Comparison of ENCODE assay signal across 30 cellular contexts in the genomic region with DNA sequence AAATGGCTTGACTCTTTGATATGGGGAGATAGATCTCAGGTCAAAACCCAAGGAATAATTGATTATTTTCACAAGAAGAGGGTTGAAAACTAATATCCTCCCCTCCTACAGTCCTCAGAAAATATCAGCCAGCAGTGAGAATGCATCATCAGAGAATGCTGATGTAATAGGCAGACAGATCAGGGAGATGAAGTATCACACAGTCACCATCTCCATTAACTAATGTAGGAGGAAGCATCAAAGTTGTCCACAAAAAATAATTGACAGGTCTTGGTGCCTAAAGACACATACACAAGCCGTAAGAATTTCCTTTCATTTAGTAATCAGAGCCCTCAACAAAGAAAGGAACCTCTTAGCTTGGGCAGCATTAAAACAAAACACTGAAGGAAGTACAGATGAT.
DNase-seq lines count a peak whose midpoint lies in the region; ATAC-seq and TF ChIP-seq lines count a peak whose summit lies in the region.
"Had no signal": no experiment of that assay in that cellular context is flagged by ENCODE, and none has a peak within 500 bp of the region (broad histone marks: within the 10 kb centered on the region; RNA-seq: fewer than 3 reads in every experiment).

No MANE protein-coding gene starts in this region.

- H3K9me1 ChIP-seq in IMR-90 (ENCODE audit: insufficient read depth, low read length): no peaks in the 10 kb centered on the region

- H3K9ac ChIP-seq in IMR-90 (ENCODE audit: low read depth, low read length) (no peak overlapping the region), muscle layer of colon (ENCODE audit: low read length) (peak overlapping the region; percentile 15)
- H3K9ac ChIP-seq: BLaER1 had no signal

- H2BK20ac ChIP-seq in IMR-90 (ENCODE audit: low read depth, low read length): no peak overlapping the region

- H2AFZ ChIP-seq in IMR-90 (replicated peaks; ENCODE audit: low read length, poor library complexity): no peak overlapping the region

- in situ Hi-C loops in IMR-90 (cut with MboI; ENCODE audit: low sequenced_read_pairs): loop anchor here (5.0 to 25.0 kb wide), 3 partner anchors 254 to 884 kb away; no protein-coding TSS in a partner anchor

- H4K5ac ChIP-seq in IMR-90 (ENCODE audit: low read depth, low read length): no peak overlapping the region

- dilution Hi-C loops in IMR-90 (cut with HindIII; ENCODE audit: low sequenced_read_pairs, unreplicated experiment): no loop called here

- H2BK5ac ChIP-seq in IMR-90 (ENCODE audit: low read depth, low read length, poor library complexity, severe bottlenecking): no peak overlapping the region

- no TSS peak for BruUV-seq in IMR-90 (replicated peaks; lab: Mats Ljungman, UMichigan)

- H3K14ac ChIP-seq in IMR-90 (replicated peaks; ENCODE audit: low read depth, low read length): no peak overlapping the region

- H3K4me3 Mint-ChIP-seq in brain (no peak overlapping the region), chondrocyte (ENCODE audit: unreplicated experiment) (no peak overlapping the region)
- H3K4me3 Mint-ChIP-seq: activated CD8-positive, alpha-beta T cell treated with anti-CD3 and anti-CD28 coated beads for 36 hours; activated naive CD8-positive, alpha-beta T cell treated with anti-CD3 and anti-CD28 coated beads for 36 hours; natural killer cell; T-cell had no signal

- no peak overlapping the region for H3K4me2 ChIP-seq in IMR-90 (ENCODE audit: low read depth, low read length)
- H3K4me2 ChIP-seq: BLaER1 had no signal

- no peak overlapping the region for H3K56ac ChIP-seq in IMR-90 (ENCODE audit: extremely low read depth, insufficient read depth, low read length)

- H3K27me3 ChIP-seq in IMR-90 (ENCODE audit: control insufficient read depth, insufficient read depth, low read length) (no peaks in the 10 kb centered on the region), muscle layer of colon (ENCODE audit: control insufficient read depth in 1 of 2, insufficient read depth in 2 of 2, low read length in 2 of 2) (no peaks in the 10 kb centered on the region)
- H3K27me3 ChIP-seq: ascending aorta, BLaER1, SJCRH30, transverse colon had no signal

- no peak overlapping the region for H3K18ac ChIP-seq in IMR-90 (ENCODE audit: low read depth, low read length)

- ATAC-seq in IMR-90 (ENCODE audit: low read depth) (no peak), GM19328 (IDR thresholded peaks at IDR 0.05; ENCODE audit: unreplicated experiment) (no peak)
- ATAC-seq: activated CD8-positive, alpha-beta T cell treated with anti-CD3 and anti-CD28 coated beads for 36 hours; HepG2; left ventricle myocardium superior; natural killer cell; T-cell had no signal

- intact Hi-C loops in IMR-90 (cut with micrococcal nuclease): no loop called here

- no peak overlapping the region for H2BK15ac ChIP-seq in IMR-90 (ENCODE audit: low read depth, low read length)

- no peak overlapping the region for H4K91ac ChIP-seq in IMR-90 (ENCODE audit: insufficient read depth, low read depth, low read length)

- H3K27me3 Mint-ChIP-seq in brain: no peaks in the 10 kb centered on the region
- peaks cover 20% of the 10 kb centered on the region for H3K27me3 Mint-ChIP-seq in chondrocyte (ENCODE audit: low read depth)
- H3K27me3 Mint-ChIP-seq: activated CD8-positive, alpha-beta T cell treated with anti-CD3 and anti-CD28 coated beads for 36 hours; activated naive CD8-positive, alpha-beta T cell treated with anti-CD3 and anti-CD28 coated beads for 36 hours had no signal

- H3K23ac ChIP-seq in IMR-90 (ENCODE audit: low read depth, low read length): no peak overlapping the region

- H2BK120ac ChIP-seq in IMR-90 (ENCODE audit: low read depth, low read length): no peak overlapping the region

- H3K36me3 Mint-ChIP-seq in brain (no peaks in the 10 kb centered on the region), chondrocyte (ENCODE audit: low read depth) (no peaks in the 10 kb centered on the region)
- H3K36me3 Mint-ChIP-seq: activated naive CD8-positive, alpha-beta T cell treated with anti-CD3 and anti-CD28 coated beads for 36 hours; natural killer cell; T-cell had no signal

- CTCF ChIA-PET in IMR-90 (lab: Yijun Ruan, JAX): interaction anchor here (0.5 to 0.7 kb wide), 2 partner anchors 59 to 218 kb away, joined by 3 read pairs; no protein-coding TSS in a partner anchor

- H4K20me1 ChIP-seq in IMR-90 (ENCODE audit: insufficient read depth, low read length): no peaks in the 10 kb centered on the region
- H4K20me1 ChIP-seq: BLaER1 had no signal

- H4K8ac ChIP-seq in IMR-90 (ENCODE audit: low read depth in 2 of 2, low read length in 2 of 2): no peak overlapping the region

- H3K4me1 ChIP-seq in IMR-90 (ENCODE audit: control insufficient read depth, insufficient read depth, low read length): no peaks in the 10 kb centered on the region
- H3K4me1 ChIP-seq in muscle layer of colon (ENCODE audit: insufficient read depth, low read length): no peaks in the 10 kb centered on the region
- H3K4me1 ChIP-seq: ascending aorta, BLaER1, SJCRH30 had no signal

- TF ChIP-seq RAD21 in IMR-90 (IDR thresholded peaks at IDR 0.05; ENCODE audit: low read length): no peak

- H2AK9ac ChIP-seq in IMR-90 (replicated peaks; ENCODE audit: low read depth, low read length, poor library complexity): no peak overlapping the region

- H3K9me3 Mint-ChIP-seq in brain: peaks cover 0 to 1% (median 0%) of the 10 kb centered on the region in 5 experiments
- no peaks in the 10 kb centered on the region for H3K9me3 Mint-ChIP-seq in chondrocyte (ENCODE audit: low read depth)
- H3K9me3 Mint-ChIP-seq: activated CD8-positive, alpha-beta T cell treated with anti-CD3 and anti-CD28 coated beads for 36 hours; activated naive CD8-positive, alpha-beta T cell treated with anti-CD3 and anti-CD28 coated beads for 36 hours; natural killer cell; T-cell had no signal

- DNase-seq in DMS53 (lab: John Stamatoyannopoulos, UW) (peak; percentile 27), IMR-90 (peak; percentile 7), DMS79 (lab: John Stamatoyannopoulos, UW) (no peak), chondrocyte (ENCODE audit: low spot score) (no peak), caudate nucleus (lab: John Stamatoyannopoulos, UW) (no peak)
- DNase-seq: activated CD4-positive, CD25-positive, alpha-beta regulatory T cell treated with anti-CD3 and anti-CD28 coated beads, Interleukin-2, amount 50 U/mL, for 72 hours; activated CD8-positive, alpha-beta T cell treated with anti-CD3 and anti-CD28 coated beads for 36 hours; activated naive CD8-positive, alpha-beta T cell treated with anti-CD3 and anti-CD28 coated beads for 36 hours; central memory CD4-positive, alpha-beta T cell; COR-L47; dermis blood vessel endothelial cell; EL; islet precursor cell; left ventricle myocardium superior; midbrain; natural killer cell; NCI-H1694; NCI-H2171 treated with DMSO at 0.1 percent for 48 hours; NCI-H524; SJCRH30; small intestine; stimulated activated CD4-positive, alpha-beta T cell treated with anti-CD3 and anti-CD28 coated beads, Interleukin-1b, Interleukin-23, amount 100 ng/mL, for 48 hours; T-cell; transverse colon had no signal

- H3K9me3 ChIP-seq in IMR-90 (ENCODE audit: control insufficient read depth, insufficient read depth, low read length) (no peaks in the 10 kb centered on the region), muscle layer of colon (ENCODE audit: low read length) (no peaks in the 10 kb centered on the region)
- H3K9me3 ChIP-seq: ascending aorta, BLaER1, SJCRH30, transverse colon had no signal

- H3K27ac Mint-ChIP-seq in brain: peak overlapping the region in 3 of 5 experiments; percentile 9 to 28 (median 24)
- no peak overlapping the region for H3K27ac Mint-ChIP-seq in chondrocyte (ENCODE audit: unreplicated experiment)
- H3K27ac Mint-ChIP-seq: activated CD8-positive, alpha-beta T cell treated with anti-CD3 and anti-CD28 coated beads for 36 hours; activated naive CD8-positive, alpha-beta T cell treated with anti-CD3 and anti-CD28 coated beads for 36 hours; natural killer cell had no signal

- POLR2A ChIA-PET in IMR-90 (lab: Charles Lee; ENCODE audit: unreplicated experiment): no interaction called here

- H3K79me1 ChIP-seq in IMR-90 (ENCODE audit: low read depth in 1 of 2, low read length in 2 of 2): no peaks in the 10 kb centered on the region

- no peak overlapping the region for H3K4ac ChIP-seq in IMR-90 (ENCODE audit: low read depth, low read length)

- H3K4me3 ChIP-seq in IMR-90 (ENCODE audit: insufficient read depth, low read depth, low read length): no peak overlapping the region
- no peak overlapping the region for H3K4me3 ChIP-seq in muscle layer of colon (ENCODE audit: low read depth in 1 of 2, low read length in 2 of 2)
- H3K4me3 ChIP-seq: ascending aorta, BLaER1, SJCRH30, transverse colon had no signal

- H3K27ac ChIP-seq in IMR-90 (ENCODE audit: insufficient read depth, low read length) (no peak overlapping the region), muscle layer of colon (ENCODE audit: low read depth, low read length) (no peak overlapping the region), caudate nucleus (ENCODE audit: low read depth, low read length) (no peak overlapping the region)
- H3K27ac ChIP-seq: ascending aorta, BLaER1, SJCRH30, transverse colon had no signal

- TF ChIP-seq CTCF in IMR-90 (conservative IDR thresholded peaks at IDR 0.05; ENCODE audit: low read depth, low read length) (no peak), brain (conservative IDR thresholded peaks at IDR 0.05) (no peak), chondrocyte (IDR thresholded peaks at IDR 0.05) (no peak)

- H3K4me1 Mint-ChIP-seq in brain (peaks cover 14% of the 10 kb centered on the region), chondrocyte (ENCODE audit: low read depth) (peaks cover 5% of the 10 kb centered on the region)
- H3K4me1 Mint-ChIP-seq: natural killer cell had no signal

- TF ChIP-seq POLR2A in IMR-90 (IDR thresholded peaks at IDR 0.05; ENCODE audit: low read depth, low read length): no peak

- H3K36me3 ChIP-seq in IMR-90 (ENCODE audit: control insufficient read depth, insufficient read depth, low read length) (no peaks in the 10 kb centered on the region), muscle layer of colon (ENCODE audit: insufficient read depth, low read length) (no peaks in the 10 kb centered on the region)
- H3K36me3 ChIP-seq: ascending aorta, BLaER1, SJCRH30, transverse colon had no signal

- no CpG with 5 or more reads among the region's 1 CpG for WGBS in IMR-90 (ENCODE audit: extremely low coverage in 2 of 2, insufficient read length in 1 of 2), 2 experiments

- H2AK5ac ChIP-seq in IMR-90 (ENCODE audit: low read depth, low read length): no peak overlapping the region

TF ChIP-seq in IMR-90, 13 proteins besides CTCF, POLR2A, EP300 and RAD21 (continues in another document):
- TF ChIP-seq SMC3 (IDR thresholded peaks at IDR 0.05; ENCODE audit: low read depth, low read length) (no peak), MXI1 (IDR thresholded peaks at IDR 0.05; ENCODE audit: borderline replicate concordance, low read depth, low read length) (no peak), MAFK (IDR thresholded peaks at IDR 0.05; ENCODE audit: low read depth, low read length) (no peak)

Comparison
In these comparisons a context has a peak if more than half of its experiments do, and no peak if none do; other contexts are left out.
1. DNase-seq: peak in DMS53 (single experiment) and IMR-90 (single experiment); none in DMS79 (single experiment), chondrocyte (single experiment) and caudate nucleus (0 of 61).